In the genomic region with DNA sequence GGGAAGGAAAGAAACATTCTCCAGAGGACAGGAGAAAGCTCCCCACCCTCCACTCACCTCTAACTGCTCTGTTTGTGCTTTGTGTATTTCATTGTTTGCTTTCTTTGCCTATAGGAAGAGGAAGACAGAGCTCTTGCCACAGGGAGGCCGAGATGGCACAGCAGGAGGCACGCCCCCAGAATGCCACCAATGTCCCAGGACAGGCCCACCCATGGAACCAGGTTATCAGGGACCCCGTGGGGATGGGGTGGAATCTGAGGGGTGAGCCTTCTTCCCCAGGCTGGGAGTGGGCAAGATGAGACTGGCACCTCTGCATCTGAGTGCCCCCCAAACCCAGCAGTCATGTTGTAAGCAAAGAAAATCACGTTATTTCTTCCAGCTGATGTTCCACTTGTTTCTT, we compare ENCODE assay signal across 14 cellular contexts.
DNase-seq lines count a peak whose midpoint lies in the region; ATAC-seq lines count a peak whose summit lies in the region.
"Had no signal": no experiment of that assay in that cellular context is flagged by ENCODE, and none has a peak within 500 bp of the region (broad histone marks: within the 10 kb centered on the region; RNA-seq: fewer than 3 reads in every experiment).

No MANE protein-coding gene starts in this region.

- peak; percentile 44 for DNase-seq in cardiac septum (ENCODE audit: low spot score)
- no peak for DNase-seq in Right ventricle myocardium inferior (ENCODE audit: missing footprints)
- peak; percentile 39 for DNase-seq in mesenteric fat pad (ENCODE audit: low spot score)
- DNase-seq in stimulated activated CD8-positive, alpha-beta memory T cell treated with anti-CD3 and anti-CD28 coated beads, Interleukin-4, amount 100 ng/mL, for 48 hours, result peak; percentile 10
- no peak for DNase-seq in EL
- no peak for DNase-seq in NCI-H446 (lab: John Stamatoyannopoulos, UW)
- DNase-seq: Calu3; CD8-positive, alpha-beta T cell; DMS79 treated with DMSO at 0.1 percent for 48 hours; GOT3; H7 had no signal

- intact Hi-C loops in cardiac septum (cut with DNase I), result no loop called here
- intact Hi-C loops in Right ventricle myocardium inferior (cut with DNase I), result no loop called here

- no peak for ATAC-seq in Right ventricle myocardium inferior
- no peak for ATAC-seq in HG02759 (IDR thresholded peaks at IDR 0.05; ENCODE audit: unreplicated experiment)
- ATAC-seq: CD8-positive, alpha-beta T cell; GM12878; HepG2 had no signal

Comparison
In these comparisons a context has a peak if more than half of its experiments do, and no peak if none do; other contexts are left out.
1. DNase-seq: peak in cardiac septum (single experiment), mesenteric fat pad (single experiment) and stimulated activated CD8-positive, alpha-beta memory T cell treated with anti-CD3 and anti-CD28 coated beads, Interleukin-4, amount 100 ng/mL, for 48 hours (single experiment); none in Right ventricle myocardium inferior (single experiment), EL (single experiment) and NCI-H446 (0 of 2).